ENCODE assay signal across 8 cellular contexts in genomic region chr13:49690990-49691886, GRCh38. TPM values are rescaled to one million over a fixed set of nuclear protein-coding genes. Genes with fewer than 3 reads are reported as not detected.
A peak's percentile ranks its signal among the peaks of the same experiment; 100 is the strongest.
DNase-seq lines count a peak whose midpoint lies in the region; ATAC-seq and TF ChIP-seq lines count a peak whose summit lies in the region.

TSS of gene EBPL (minus strand) at chr13:49691486. CDS start at chr13:49691424, 62 bp downstream.

- CTCF ChIA-PET in PC-9 (lab: Charles Lee): interaction anchor here (0.6 to 1.1 kb wide), 2 partner anchors 89 to 100 kb away, joined by 3 to 5 read pairs; no protein-coding TSS in a partner anchor

- H3K9me3 ChIP-seq in PC-9 (ENCODE audit: insufficient read depth, low read depth): no peaks in the 10 kb centered on the region
- H3K9me3 ChIP-seq in esophagus (ENCODE audit: control insufficient read depth in 2 of 2, insufficient read depth in 1 of 2, low read depth in 1 of 2, low read length in 1 of 2): no peaks in the 10 kb centered on the region
- H3K9me3 ChIP-seq in mucosa of stomach (ENCODE audit: control insufficient read depth, low read length): no peaks in the 10 kb centered on the region

- WGBS in esophagus, 2 donors: 1% methylated on average over 60 to 69 of the region's 69 CpGs

- H3K4me1 ChIP-seq in PC-9 (replicated peaks; ENCODE audit: insufficient read depth): peaks cover 33% of the 10 kb centered on the region
- H3K4me1 ChIP-seq in esophagus (ENCODE audit: control insufficient read depth in 2 of 2, insufficient read depth in 2 of 2, low read length in 1 of 2): peaks cover 0 to 4% of the 10 kb centered on the region in 2 donors
- H3K4me1 ChIP-seq in mucosa of stomach (ENCODE audit: control insufficient read depth, insufficient read depth, low read length): peaks cover 5% of the 10 kb centered on the region

- POLR2A ChIA-PET in PC-9 (lab: Charles Lee; ENCODE audit: unreplicated experiment): interaction anchor here (0.5 to 0.7 kb wide), 3 partner anchors 82 to 185 kb away, joined by 4 to 5 read pairs (median 5); partner anchors contain the start of gene KPNA3

- H3K9ac ChIP-seq in mucosa of stomach (ENCODE audit: low read length): peak within 1 kb of the TSS; percentile 73

- H3K4me2 ChIP-seq in PC-9: peak within 1 kb of the TSS; percentile 83

- peaks cover 6% of the 10 kb centered on the region; the same call in 1 of the 2 replicates for H4K20me1 ChIP-seq in PC-9 (ENCODE audit: insufficient read depth)

- H3F3A ChIP-seq in PC-9 (ENCODE audit: insufficient read depth, low read depth): peaks cover 20% of the 10 kb centered on the region; the same call in 1 of the 2 replicates

- H3K27ac ChIP-seq in PC-9: peak within 1 kb of the TSS; percentile 91
- H3K27ac ChIP-seq in esophagus (ENCODE audit: low read depth in 2 of 2, low read length in 1 of 2): peak within 1 kb of the TSS; percentile 92 to 97

- H3K27me3 ChIP-seq in PC-9 (ENCODE audit: insufficient read depth, low read depth): no peaks in the 10 kb centered on the region
- no peaks in the 10 kb centered on the region for H3K27me3 ChIP-seq in esophagus (ENCODE audit: control insufficient read depth in 1 of 2, insufficient read depth in 2 of 2, low read length in 2 of 2)
- no peaks in the 10 kb centered on the region for H3K27me3 ChIP-seq in mucosa of stomach (ENCODE audit: control insufficient read depth, insufficient read depth, low read length)

- no TSS peak for BruUV-seq in PC-9 (replicated peaks; lab: Mats Ljungman, UMichigan)

- intact Hi-C loops in PC-9 (cut with micrococcal nuclease; ENCODE audit: unreplicated experiment): loop anchor here (1.0 to 5.0 kb wide), 3 partner anchors 102 to 246 kb away; partner anchors contain the start of gene SPRYD7

- H3K79me2 ChIP-seq in PC-9 (ENCODE audit: low read depth): peaks cover 48% of the 10 kb centered on the region

- peak within 1 kb of the TSS; percentile 71 for H3K4me3 ChIP-seq in PC-9
- peak within 1 kb of the TSS; percentile 64 to 68 for H3K4me3 ChIP-seq in esophagus (ENCODE audit: low read depth in 1 of 2, low read length in 2 of 2)
- peak within 1 kb of the TSS; percentile 44 for H3K4me3 ChIP-seq in mucosa of stomach (ENCODE audit: low read length)

- H3K36me3 ChIP-seq in PC-9 (ENCODE audit: low read depth) (peaks cover 12% of the 10 kb centered on the region; the same call in 1 of the 2 replicates), esophagus (ENCODE audit: control insufficient read depth in 2 of 2, insufficient read depth in 2 of 2, low read length in 1 of 2) (peaks cover 0 to 3% of the 10 kb centered on the region in 2 donors), mucosa of stomach (ENCODE audit: control insufficient read depth, insufficient read depth, low read length) (no peaks in the 10 kb centered on the region)

- H2AFZ ChIP-seq in PC-9: peak within 1 kb of the TSS; percentile 82

- DNase-seq in DMS114 treated with DMSO at 0.1 percent for 48 hours (lab: John Stamatoyannopoulos, UW; ENCODE audit: unreplicated experiment): peak; percentile 66
- DNase-seq in HuH-7 (ENCODE audit: low spot score): peak; percentile 87
- DNase-seq in PC-9: peak; percentile 92 to 96
- peak; percentile 90 for DNase-seq in activated T-cell treated with anti-CD3 and anti-CD28 coated beads, Interleukin-2, amount 50 U/mL, for 1 hour
- peak; percentile 97 for DNase-seq in stimulated activated CD8-positive, alpha-beta memory T cell treated with anti-CD3 and anti-CD28 coated beads, Interleukin-4, amount 100 ng/mL, for 48 hours

- TF ChIP-seq CTCF in PC-9 (conservative IDR thresholded peaks at IDR 0.05): no peak

- peak; percentile 95 for ATAC-seq in GM21515 (IDR thresholded peaks at IDR 0.05; ENCODE audit: unreplicated experiment)

- no peaks in the 10 kb centered on the region for H3K9me2 ChIP-seq in PC-9 (ENCODE audit: insufficient read depth)

RNA-seq across cellular contexts. Expression of gene EBPL, which starts in this region (rescaled TPM):
- total RNA-seq in PC-9 (2021): 77.0 and 100 TPM in 2 replicates
- polyA plus RNA-seq in esophagus: 10 to 100 TPM; 53.0 to 73.6 TPM

Comparison
In these comparisons a context has a peak if more than half of its experiments do, and no peak if none do; other contexts are left out.
1. Peak in every context shown above with its lines: DNase-seq, ATAC-seq, H3K4me3 ChIP-seq and H3K27ac ChIP-seq.